In the genomic region with DNA sequence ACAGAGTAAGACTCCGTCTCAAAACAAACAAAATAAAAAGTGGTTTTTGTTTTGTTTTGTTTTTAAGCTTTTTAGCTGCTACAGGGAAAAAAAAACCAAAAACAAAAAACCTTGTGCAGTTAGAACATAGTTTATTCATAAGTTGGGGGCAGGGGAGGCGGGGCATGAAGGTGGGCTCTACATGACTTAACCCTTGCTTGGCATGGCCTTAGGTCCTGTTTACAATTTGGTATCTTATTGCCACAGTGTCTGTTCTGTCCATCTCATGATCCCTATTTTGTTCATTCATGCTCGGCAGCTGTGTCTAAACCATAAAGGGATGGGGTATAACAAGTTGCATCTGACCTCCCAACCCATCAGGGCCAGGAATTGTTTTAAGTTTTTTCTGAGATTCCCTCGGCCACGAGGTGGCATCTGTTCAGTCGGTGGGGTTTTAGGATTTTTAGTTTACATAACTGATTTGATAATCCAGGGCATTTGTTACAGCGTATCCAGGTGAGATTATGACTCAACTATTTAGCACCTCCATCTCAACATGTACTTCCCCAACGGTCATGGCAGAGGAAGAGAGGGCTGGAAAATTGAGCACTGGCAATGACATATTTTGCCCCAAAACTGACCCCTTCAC, we compare ENCODE assay signal across 2 cellular contexts.
TF ChIP-seq lines count a peak whose summit lies in the region.

No MANE protein-coding gene starts in this region.

TF ChIP-seq in HepG2, 621 proteins besides CTCF, POLR2A, EP300 and RAD21:
- TF ChIP-seq SMC3 (IDR thresholded peaks at IDR 0.05; ENCODE audit: low read length) (peak; percentile 36; the same call in 1 of the 2 replicates), STAG1 (CRISPR knock-in tag; IDR thresholded peaks at IDR 0.05) (peak; percentile 18; the same call in 1 of the 2 replicates), ZNF652 (CRISPR knock-in tag; IDR thresholded peaks at IDR 0.05; ENCODE audit: borderline replicate concordance, low read depth) (peak; percentile 85), ELF1 (CRISPR knock-in tag; IDR thresholded peaks at IDR 0.05) (no peak)

TF ChIP-seq in WTC11, 78 proteins besides CTCF, POLR2A, EP300 and RAD21:
- TF ChIP-seq ZBTB43 (CRISPR knock-in tag; IDR thresholded peaks at IDR 0.05) (no peak), SOX15 (CRISPR knock-in tag; IDR thresholded peaks at IDR 0.05) (no peak), GTF2I (CRISPR knock-in tag; conservative IDR thresholded peaks at IDR 0.05) (no peak), ZNF423 (CRISPR knock-in tag; IDR thresholded peaks at IDR 0.05) (no peak), JUN (CRISPR knock-in tag; IDR thresholded peaks at IDR 0.05) (no peak), IRF1 (CRISPR knock-in tag; IDR thresholded peaks at IDR 0.05) (no peak), KAT7 (CRISPR knock-in tag; IDR thresholded peaks at IDR 0.05; ENCODE audit: borderline replicate concordance) (no peak), GABPB1 (CRISPR knock-in tag; IDR thresholded peaks at IDR 0.05) (no peak), PRRX2 (CRISPR knock-in tag; IDR thresholded peaks at IDR 0.05) (no peak), ZNF317 (CRISPR knock-in tag; IDR thresholded peaks at IDR 0.05; ENCODE audit: borderline replicate concordance, low read depth) (no peak), SP1 (CRISPR knock-in tag; conservative IDR thresholded peaks at IDR 0.05) (no peak), EMX1 (CRISPR knock-in tag; IDR thresholded peaks at IDR 0.05) (no peak)
- TF ChIP-seq, protein P1, sequence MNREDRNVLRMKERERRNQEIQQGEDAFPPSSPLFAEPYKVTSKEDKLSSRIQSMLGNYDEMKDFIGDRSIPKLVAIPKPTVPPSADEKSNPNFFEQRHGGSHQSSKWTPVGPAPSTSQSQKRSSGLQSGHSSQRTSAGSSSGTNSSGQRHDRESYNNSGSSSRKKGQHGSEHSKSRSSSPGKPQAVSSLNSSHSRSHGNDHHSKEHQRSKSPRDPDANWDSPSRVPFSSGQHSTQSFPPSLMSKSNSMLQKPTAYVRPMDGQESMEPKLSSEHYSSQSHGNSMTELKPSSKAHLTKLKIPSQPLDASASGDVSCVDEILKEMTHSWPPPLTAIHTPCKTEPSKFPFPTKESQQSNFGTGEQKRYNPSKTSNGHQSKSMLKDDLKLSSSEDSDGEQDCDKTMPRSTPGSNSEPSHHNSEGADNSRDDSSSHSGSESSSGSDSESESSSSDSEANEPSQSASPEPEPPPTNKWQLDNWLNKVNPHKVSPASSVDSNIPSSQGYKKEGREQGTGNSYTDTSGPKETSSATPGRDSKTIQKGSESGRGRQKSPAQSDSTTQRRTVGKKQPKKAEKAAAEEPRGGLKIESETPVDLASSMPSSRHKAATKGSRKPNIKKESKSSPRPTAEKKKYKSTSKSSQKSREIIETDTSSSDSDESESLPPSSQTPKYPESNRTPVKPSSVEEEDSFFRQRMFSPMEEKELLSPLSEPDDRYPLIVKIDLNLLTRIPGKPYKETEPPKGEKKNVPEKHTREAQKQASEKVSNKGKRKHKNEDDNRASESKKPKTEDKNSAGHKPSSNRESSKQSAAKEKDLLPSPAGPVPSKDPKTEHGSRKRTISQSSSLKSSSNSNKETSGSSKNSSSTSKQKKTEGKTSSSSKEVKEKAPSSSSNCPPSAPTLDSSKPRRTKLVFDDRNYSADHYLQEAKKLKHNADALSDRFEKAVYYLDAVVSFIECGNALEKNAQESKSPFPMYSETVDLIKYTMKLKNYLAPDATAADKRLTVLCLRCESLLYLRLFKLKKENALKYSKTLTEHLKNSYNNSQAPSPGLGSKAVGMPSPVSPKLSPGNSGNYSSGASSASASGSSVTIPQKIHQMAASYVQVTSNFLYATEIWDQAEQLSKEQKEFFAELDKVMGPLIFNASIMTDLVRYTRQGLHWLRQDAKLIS (CRISPR knock-in tag; IDR thresholded peaks at IDR 0.05; ENCODE audit: borderline replicate concordance): no peak
- TF ChIP-seq, protein P2, sequence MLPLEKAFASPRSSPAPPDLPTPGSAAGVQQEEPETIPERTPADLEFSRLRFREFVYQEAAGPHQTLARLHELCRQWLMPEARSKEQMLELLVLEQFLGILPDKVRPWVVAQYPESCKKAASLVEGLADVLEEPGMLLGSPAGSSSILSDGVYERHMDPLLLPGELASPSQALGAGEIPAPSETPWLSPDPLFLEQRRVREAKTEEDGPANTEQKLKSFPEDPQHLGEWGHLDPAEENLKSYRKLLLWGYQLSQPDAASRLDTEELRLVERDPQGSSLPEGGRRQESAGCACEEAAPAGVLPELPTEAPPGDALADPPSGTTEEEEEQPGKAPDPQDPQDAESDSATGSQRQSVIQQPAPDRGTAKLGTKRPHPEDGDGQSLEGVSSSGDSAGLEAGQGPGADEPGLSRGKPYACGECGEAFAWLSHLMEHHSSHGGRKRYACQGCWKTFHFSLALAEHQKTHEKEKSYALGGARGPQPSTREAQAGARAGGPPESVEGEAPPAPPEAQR (CRISPR knock-in tag; IDR thresholded peaks at IDR 0.05): no peak
- TF ChIP-seq, protein P3, sequence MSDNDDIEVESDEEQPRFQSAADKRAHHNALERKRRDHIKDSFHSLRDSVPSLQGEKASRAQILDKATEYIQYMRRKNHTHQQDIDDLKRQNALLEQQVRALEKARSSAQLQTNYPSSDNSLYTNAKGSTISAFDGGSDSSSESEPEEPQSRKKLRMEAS (CRISPR knock-in tag; IDR thresholded peaks at IDR 0.05): no peak
- TF ChIP-seq, protein P4, sequence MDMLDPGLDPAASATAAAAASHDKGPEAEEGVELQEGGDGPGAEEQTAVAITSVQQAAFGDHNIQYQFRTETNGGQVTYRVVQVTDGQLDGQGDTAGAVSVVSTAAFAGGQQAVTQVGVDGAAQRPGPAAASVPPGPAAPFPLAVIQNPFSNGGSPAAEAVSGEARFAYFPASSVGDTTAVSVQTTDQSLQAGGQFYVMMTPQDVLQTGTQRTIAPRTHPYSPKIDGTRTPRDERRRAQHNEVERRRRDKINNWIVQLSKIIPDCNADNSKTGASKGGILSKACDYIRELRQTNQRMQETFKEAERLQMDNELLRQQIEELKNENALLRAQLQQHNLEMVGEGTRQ (CRISPR knock-in tag; IDR thresholded peaks at IDR 0.05): no peak
